ENCODE assay signal across 8 cellular contexts in genomic region chr20:17612287-17612974, GRCh38. TPM values are rescaled to one million over a fixed set of nuclear protein-coding genes. Genes with fewer than 3 reads are reported as not detected.
A peak's percentile ranks its signal among the peaks of the same experiment; 100 is the strongest.
DNase-seq lines count a peak whose midpoint lies in the region; ATAC-seq and TF ChIP-seq lines count a peak whose summit lies in the region.

No MANE protein-coding gene starts in this region.

- no peak overlapping the region for H3K4me3 ChIP-seq in mucosa of rectum (ENCODE audit: low read length in 2 of 2)

- peak overlapping the region; percentile 6 to 36 for H3K9ac ChIP-seq in mucosa of rectum (ENCODE audit: low read depth in 1 of 2, low read length in 2 of 2)

- H3K36me3 ChIP-seq in mucosa of rectum (ENCODE audit: control insufficient read depth in 2 of 2, insufficient read depth in 2 of 2, low read length in 2 of 2) = peaks cover 41 to 45% of the 10 kb centered on the region in 2 donors

- no peak for TF ChIP-seq CTCF in CD4-positive, alpha-beta T cell (IDR thresholded peaks at IDR 0.05)

- H3K27me3 Mint-ChIP-seq in CD4-positive, alpha-beta T cell = no peaks in the 10 kb centered on the region
- no peaks in the 10 kb centered on the region for H3K27me3 Mint-ChIP-seq in T-helper 17 cell
- H3K27me3 Mint-ChIP-seq in central memory CD8-positive, alpha-beta T cell = no peaks in the 10 kb centered on the region

- H3K4me1 Mint-ChIP-seq in CD4-positive, alpha-beta T cell (ENCODE audit: low read depth) = peaks cover 44% of the 10 kb centered on the region
- peaks cover 26% of the 10 kb centered on the region for H3K4me1 Mint-ChIP-seq in T-helper 17 cell
- H3K4me1 Mint-ChIP-seq in central memory CD8-positive, alpha-beta T cell = peaks cover 26% of the 10 kb centered on the region

- peak overlapping the region; percentile 77 for H3K4me3 Mint-ChIP-seq in CD4-positive, alpha-beta T cell
- H3K4me3 Mint-ChIP-seq in T-helper 17 cell = peak overlapping the region; percentile 78
- peak overlapping the region; percentile 69 for H3K4me3 Mint-ChIP-seq in central memory CD8-positive, alpha-beta T cell

- peaks cover 41 to 60% of the 10 kb centered on the region in 2 donors for H3K4me1 ChIP-seq in mucosa of rectum (ENCODE audit: control insufficient read depth in 2 of 2, insufficient read depth in 2 of 2, low read length in 2 of 2)

- peaks cover 22% of the 10 kb centered on the region for H3K36me3 Mint-ChIP-seq in CD4-positive, alpha-beta T cell (ENCODE audit: low read depth)
- H3K36me3 Mint-ChIP-seq in T-helper 17 cell (ENCODE audit: low read depth) = peaks cover 2% of the 10 kb centered on the region
- peaks cover 19% of the 10 kb centered on the region for H3K36me3 Mint-ChIP-seq in central memory CD8-positive, alpha-beta T cell (ENCODE audit: insufficient read depth)

- DNase-seq in CD4-positive, alpha-beta T cell = peak in 3 of 10 experiments; percentile 22 to 31 (median 25)
- peak in 1 of 3 donors; percentile 9 for DNase-seq in T-helper 17 cell
- peak; percentile 38 to 59 for DNase-seq in central memory CD8-positive, alpha-beta T cell (ENCODE audit: low spot score in 2 of 2)
- no peak for DNase-seq in NCI-H1105 (lab: John Stamatoyannopoulos, UW)
- DNase-seq in NCI-H187 (lab: John Stamatoyannopoulos, UW) = no peak

- intact Hi-C loops in CD4-positive, alpha-beta T cell (cut with DNase I, micrococcal nuclease) = loop anchor here in 1 of 2 experiments (2.0 to 5.0 kb wide), 2 partner anchors 44 to 70 kb away; partner anchors contain the start of gene RRBP1

- peak overlapping the region; percentile 88 for H3K27ac Mint-ChIP-seq in CD4-positive, alpha-beta T cell
- H3K27ac Mint-ChIP-seq in T-helper 17 cell = peak overlapping the region; percentile 91
- H3K27ac Mint-ChIP-seq in central memory CD8-positive, alpha-beta T cell (ENCODE audit: low read depth) = peak overlapping the region; percentile 98

- no peaks in the 10 kb centered on the region for H3K9me3 ChIP-seq in CD4-positive, alpha-beta T cell (ENCODE audit: control insufficient read depth, low read length)
- H3K9me3 ChIP-seq in T-helper 17 cell (ENCODE audit: control insufficient read depth, low read length, poor library complexity, severe bottlenecking) = no peaks in the 10 kb centered on the region
- no peaks in the 10 kb centered on the region for H3K9me3 ChIP-seq in mucosa of rectum (ENCODE audit: control insufficient read depth in 2 of 2, low read length in 2 of 2)

- peak overlapping the region; percentile 83 for H3K27ac ChIP-seq in CD4-positive, alpha-beta T cell (ENCODE audit: low read depth, low read length)
- peak overlapping the region; percentile 42 to 75 for H3K27ac ChIP-seq in mucosa of rectum (ENCODE audit: low read depth in 2 of 2, low read length in 2 of 2)

- peak; percentile 44 for ATAC-seq in CD4-positive, alpha-beta T cell (ENCODE audit: poor library complexity)
- ATAC-seq in T-helper 17 cell = peak; percentile 58
- ATAC-seq in central memory CD8-positive, alpha-beta T cell (replicated peaks; ENCODE audit: extremely low read depth, poor library complexity, severe bottlenecking) = peak; percentile 81
- ATAC-seq in HG03432 (IDR thresholded peaks at IDR 0.05; ENCODE audit: unreplicated experiment) = no peak
- no peak for ATAC-seq in HG02678 (IDR thresholded peaks at IDR 0.05; ENCODE audit: unreplicated experiment)

- CTCF ChIA-PET in CD4-positive, alpha-beta T cell (lab: Charles Lee) = no interaction called here

- POLR2A ChIA-PET in CD4-positive, alpha-beta T cell (lab: Charles Lee) = interaction anchor here (1.2 kb wide), 1 partner anchor 42 kb away, joined by 6 read pairs; the partner anchor contains the start of gene DSTN

- no peaks in the 10 kb centered on the region for H3K27me3 ChIP-seq in CD4-positive, alpha-beta T cell (ENCODE audit: control insufficient read depth, insufficient read depth, low read length)
- H3K27me3 ChIP-seq in mucosa of rectum (ENCODE audit: control insufficient read depth in 2 of 2, insufficient read depth in 2 of 2, low read length in 2 of 2) = no peaks in the 10 kb centered on the region

- no peaks in the 10 kb centered on the region for H3K9me3 Mint-ChIP-seq in CD4-positive, alpha-beta T cell
- no peaks in the 10 kb centered on the region for H3K9me3 Mint-ChIP-seq in central memory CD8-positive, alpha-beta T cell

RNA-seq across cellular contexts. Expression of gene DSTN, which starts 42.6 kb away (rescaled TPM):
- 10 to 100 TPM; 36.0 to 38.9 TPM for total RNA-seq in CD4-positive, alpha-beta T cell
- total RNA-seq in T-helper 17 cell = 10 to 100 TPM; 41.4 to 46.5 TPM

Comparison
In these comparisons a context has a peak if more than half of its experiments do, and no peak if none do; other contexts are left out.
1. ATAC-seq: peak in CD4-positive, alpha-beta T cell (single experiment), T-helper 17 cell (single experiment) and central memory CD8-positive, alpha-beta T cell (single experiment); none in HG03432 (single experiment) and HG02678 (single experiment).
2. DNase-seq: peak in central memory CD8-positive, alpha-beta T cell (2 of 2); none in NCI-H1105 (single experiment) and NCI-H187 (0 of 2).
3. Peak in every context shown above with its lines, with median percentiles within 50 percentile points of each other: H3K27ac Mint-ChIP-seq and H3K4me3 Mint-ChIP-seq.